In the genomic region with DNA sequence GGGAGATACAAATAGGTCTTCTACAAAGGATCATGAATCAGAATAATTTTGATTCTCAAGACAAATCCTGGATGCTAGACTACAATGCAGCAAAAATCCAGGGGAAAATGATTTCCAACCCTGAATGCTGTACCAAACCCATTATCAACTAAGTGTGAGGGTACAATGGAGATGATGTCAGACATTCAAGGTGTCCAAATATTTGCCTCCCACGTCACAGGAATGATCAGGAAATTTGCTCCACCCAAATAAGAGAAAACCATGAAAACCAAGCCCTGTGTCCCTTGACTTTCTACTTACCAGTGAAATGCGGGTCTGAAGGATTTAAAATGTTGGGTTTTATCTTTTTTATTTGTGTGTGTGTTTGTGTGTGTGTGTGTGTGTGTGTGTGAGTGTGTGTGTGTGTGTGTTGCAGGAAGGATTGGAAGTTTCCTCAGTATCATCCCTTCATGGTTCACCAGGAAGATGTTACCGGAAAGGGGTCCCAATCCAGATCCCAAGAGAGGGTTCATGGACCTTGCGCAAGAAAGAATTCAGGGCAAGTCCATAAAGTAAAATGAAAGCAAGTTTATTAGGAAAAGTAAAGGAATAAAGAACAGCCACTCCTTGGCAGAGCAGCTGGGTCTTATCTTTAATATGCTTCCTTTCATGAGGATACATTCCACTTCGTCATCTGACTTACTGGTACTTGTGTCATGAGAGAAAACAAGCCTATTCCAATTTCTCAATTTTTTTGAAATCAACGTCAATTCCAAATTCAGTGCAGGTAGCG, we compare ENCODE assay signal across 27 cellular contexts.
DNase-seq lines count a peak whose midpoint lies in the region; ATAC-seq and TF ChIP-seq lines count a peak whose summit lies in the region.
"Had no signal": no experiment of that assay in that cellular context is flagged by ENCODE, and none has a peak within 500 bp of the region (broad histone marks: within the 10 kb centered on the region; RNA-seq: fewer than 3 reads in every experiment).

No MANE protein-coding gene starts in this region.

- H3K36me3 Mint-ChIP-seq in activated CD8-positive, alpha-beta T cell treated with anti-CD3 and anti-CD28 coated beads for 36 hours (ENCODE audit: low read depth), result no peaks in the 10 kb centered on the region
- H3K36me3 Mint-ChIP-seq in activated CD4-positive, alpha-beta T cell treated with anti-CD3 and anti-CD28 coated beads, Interleukin-2, amount 10 ng/mL, durations not matched to agents 7 days and 5 days (ENCODE audit: low read depth), result no peaks in the 10 kb centered on the region
- H3K36me3 Mint-ChIP-seq: activated CD8-positive, alpha-beta memory T cell treated with anti-CD3 and anti-CD28 coated beads, Interleukin-2, amount 10 ng/mL, durations not matched to agents 7 days and 5 days; activated naive CD8-positive, alpha-beta T cell treated with anti-CD3 and anti-CD28 coated beads for 36 hours; CD4-positive, alpha-beta memory T cell had no signal

- no peaks in the 10 kb centered on the region for H3K9me3 Mint-ChIP-seq in activated CD8-positive, alpha-beta T cell treated with anti-CD3 and anti-CD28 coated beads for 36 hours
- no peaks in the 10 kb centered on the region for H3K9me3 Mint-ChIP-seq in activated CD4-positive, alpha-beta T cell treated with anti-CD3 and anti-CD28 coated beads, Interleukin-2, amount 10 ng/mL, durations not matched to agents 7 days and 5 days
- H3K9me3 Mint-ChIP-seq: activated naive CD8-positive, alpha-beta T cell treated with anti-CD3 and anti-CD28 coated beads for 36 hours; activated T-helper 17 cell treated with anti-CD3 and anti-CD28 coated beads, Interleukin-2, amount 50 U/mL, for 72 hours; CD4-positive, alpha-beta memory T cell; effector memory CD8-positive, alpha-beta T cell; stimulated activated naive CD8-positive, alpha-beta T cell treated with anti-CD3 and anti-CD28 coated beads, Interleukin-15, Interleukin-2, amounts not matched to agents 100 ng/mL and 50 ng/mL, for 24 hours had no signal

- DNase-seq in DMS153 (lab: John Stamatoyannopoulos, UW) (peak; percentile 42), DMS153 treated with DMSO at 0.1 percent for 48 hours (lab: John Stamatoyannopoulos, UW; ENCODE audit: unreplicated experiment) (no peak), amniotic epithelial cell (ENCODE audit: low read depth) (peak; percentile 76), hepatic stellate cell (ENCODE audit: low spot score) (peak; percentile 46), sigmoid colon (peak; percentile 56)
- DNase-seq in activated CD8-positive, alpha-beta T cell treated with anti-CD3 and anti-CD28 coated beads for 36 hours, result no peak
- DNase-seq in activated CD4-positive, alpha-beta T cell treated with anti-CD3 and anti-CD28 coated beads, Interleukin-2, amount 50 U/mL, for 1 hour, result no peak
- no peak for DNase-seq in activated CD4-positive, alpha-beta T cell treated with anti-CD3 and anti-CD28 coated beads, Interleukin-2, amount 10 ng/mL, durations not matched to agents 7 days and 5 days
- DNase-seq: activated CD4-positive, alpha-beta T cell treated with anti-CD3 and anti-CD28 coated beads for 36 hours; activated CD8-positive, alpha-beta memory T cell treated with anti-CD3 and anti-CD28 coated beads, Interleukin-2, amount 10 ng/mL, durations not matched to agents 7 days and 5 days; activated naive CD8-positive, alpha-beta T cell treated with anti-CD3 and anti-CD28 coated beads for 36 hours; CD4-positive, alpha-beta memory T cell; DMS 273 treated with DMSO at 0.1 percent for 48 hours; effector memory CD8-positive, alpha-beta T cell; GDM1; HCEC 1CT; KG1; NCI-H1694 treated with DMSO at 0.1 percent for 48 hours; stimulated activated CD4-positive, alpha-beta T cell treated with anti-CD3 and anti-CD28 coated beads, Interleukin-12 subunit alpha, Interleukin-12 subunit beta, amount 100 ng/mL, for 4 hours; T-helper 1 cell; tibial artery had no signal

- no peak for TF ChIP-seq POLR2A in sigmoid colon (IDR thresholded peaks at IDR 0.05)

- H3K4me1 ChIP-seq in sigmoid colon, result no peaks in the 10 kb centered on the region
- H3K4me1 ChIP-seq: neural progenitor cell, tibial artery had no signal

- no peaks in the 10 kb centered on the region for H3K27me3 ChIP-seq in sigmoid colon
- H3K27me3 ChIP-seq: neural progenitor cell, tibial artery had no signal

- H3K27ac Mint-ChIP-seq in activated CD8-positive, alpha-beta T cell treated with anti-CD3 and anti-CD28 coated beads for 36 hours, result no peak overlapping the region
- H3K27ac Mint-ChIP-seq in activated CD4-positive, alpha-beta T cell treated with anti-CD3 and anti-CD28 coated beads, Interleukin-2, amount 10 ng/mL, durations not matched to agents 7 days and 5 days, result no peak overlapping the region
- H3K27ac Mint-ChIP-seq: activated CD4-positive, alpha-beta T cell treated with anti-CD3 and anti-CD28 coated beads for 36 hours; activated CD8-positive, alpha-beta memory T cell treated with anti-CD3 and anti-CD28 coated beads, Interleukin-2, amount 10 ng/mL, durations not matched to agents 7 days and 5 days; activated naive CD8-positive, alpha-beta T cell treated with anti-CD3 and anti-CD28 coated beads for 36 hours; activated T-helper 17 cell treated with anti-CD3 and anti-CD28 coated beads, Interleukin-2, amount 50 U/mL, for 72 hours; CD4-positive, alpha-beta memory T cell; effector memory CD8-positive, alpha-beta T cell; stimulated activated naive CD8-positive, alpha-beta T cell treated with anti-CD3 and anti-CD28 coated beads, Interleukin-15, Interleukin-2, amounts not matched to agents 100 ng/mL and 50 ng/mL, for 24 hours had no signal

- no peak overlapping the region for H3K27ac ChIP-seq in sigmoid colon
- H3K27ac ChIP-seq: 22Rv1, neural progenitor cell, tibial artery had no signal

- no peaks in the 10 kb centered on the region for H3K4me1 Mint-ChIP-seq in activated CD8-positive, alpha-beta T cell treated with anti-CD3 and anti-CD28 coated beads for 36 hours (ENCODE audit: low read depth)
- H3K4me1 Mint-ChIP-seq in activated CD4-positive, alpha-beta T cell treated with anti-CD3 and anti-CD28 coated beads, Interleukin-2, amount 10 ng/mL, durations not matched to agents 7 days and 5 days, result no peaks in the 10 kb centered on the region
- H3K4me1 Mint-ChIP-seq: activated CD4-positive, alpha-beta T cell treated with anti-CD3 and anti-CD28 coated beads for 36 hours; activated naive CD8-positive, alpha-beta T cell treated with anti-CD3 and anti-CD28 coated beads for 36 hours had no signal

- no peaks in the 10 kb centered on the region for H3K36me3 ChIP-seq in sigmoid colon
- H3K36me3 ChIP-seq: neural progenitor cell, tibial artery had no signal

- 43 to 69% methylated on average over 7 of the region's 7 CpGs for WGBS in sigmoid colon, 2 donors

- intact Hi-C loops in sigmoid colon (cut with DNase I), result no loop called here
- intact Hi-C loops in activated CD8-positive, alpha-beta T cell treated with anti-CD3 and anti-CD28 coated beads for 36 hours (cut with micrococcal nuclease), result no loop called here

- H3K9me3 ChIP-seq in sigmoid colon, result no peaks in the 10 kb centered on the region
- H3K9me3 ChIP-seq: tibial artery had no signal

- H3K27me3 Mint-ChIP-seq in activated CD8-positive, alpha-beta T cell treated with anti-CD3 and anti-CD28 coated beads for 36 hours, result peaks cover 1% of the 10 kb centered on the region
- H3K27me3 Mint-ChIP-seq in activated CD4-positive, alpha-beta T cell treated with anti-CD3 and anti-CD28 coated beads, Interleukin-2, amount 10 ng/mL, durations not matched to agents 7 days and 5 days, result peaks cover 18% of the 10 kb centered on the region

- no peak for TF ChIP-seq CTCF in sigmoid colon (IDR thresholded peaks at IDR 0.05)
- TF ChIP-seq CTCF in activated CD8-positive, alpha-beta T cell treated with anti-CD3 and anti-CD28 coated beads for 36 hours (IDR thresholded peaks at IDR 0.05), result no peak

- CTCF ChIA-PET in activated CD8-positive, alpha-beta T cell treated with anti-CD3 and anti-CD28 coated beads for 36 hours (lab: Charles Lee), result interaction anchor here (1.4 kb wide), 1 partner anchor 22 kb away, joined by 3 read pairs; no protein-coding TSS in a partner anchor
- CTCF ChIA-PET in activated CD4-positive, alpha-beta T cell treated with anti-CD3 and anti-CD28 coated beads, Interleukin-2, amount 10 ng/mL, durations not matched to agents 7 days and 5 days (lab: Charles Lee), result interaction anchor here (1.2 kb wide), 1 partner anchor 12 kb away, joined by 4 read pairs; no protein-coding TSS in a partner anchor

- H3K4me3 Mint-ChIP-seq in activated CD8-positive, alpha-beta T cell treated with anti-CD3 and anti-CD28 coated beads for 36 hours, result no peak overlapping the region
- H3K4me3 Mint-ChIP-seq in activated CD4-positive, alpha-beta T cell treated with anti-CD3 and anti-CD28 coated beads, Interleukin-2, amount 10 ng/mL, durations not matched to agents 7 days and 5 days, result no peak overlapping the region
- H3K4me3 Mint-ChIP-seq: activated CD4-positive, alpha-beta T cell treated with anti-CD3 and anti-CD28 coated beads for 36 hours; activated CD8-positive, alpha-beta memory T cell treated with anti-CD3 and anti-CD28 coated beads, Interleukin-2, amount 10 ng/mL, durations not matched to agents 7 days and 5 days; activated naive CD8-positive, alpha-beta T cell treated with anti-CD3 and anti-CD28 coated beads for 36 hours; activated T-helper 17 cell treated with anti-CD3 and anti-CD28 coated beads, Interleukin-2, amount 50 U/mL, for 72 hours; CD4-positive, alpha-beta memory T cell; effector memory CD8-positive, alpha-beta T cell; neural progenitor cell; stimulated activated naive CD8-positive, alpha-beta T cell treated with anti-CD3 and anti-CD28 coated beads, Interleukin-15, Interleukin-2, amounts not matched to agents 100 ng/mL and 50 ng/mL, for 24 hours had no signal

- no peak for ATAC-seq in activated CD8-positive, alpha-beta T cell treated with anti-CD3 and anti-CD28 coated beads for 36 hours
- ATAC-seq: activated CD4-positive, alpha-beta T cell treated with anti-CD3 and anti-CD28 coated beads for 36 hours; activated CD8-positive, alpha-beta memory T cell treated with anti-CD3 and anti-CD28 coated beads, Interleukin-2, amount 10 ng/mL, durations not matched to agents 7 days and 5 days; activated T-helper 17 cell treated with anti-CD3 and anti-CD28 coated beads, Interleukin-2, amount 50 U/mL, for 72 hours; effector memory CD8-positive, alpha-beta T cell; esophagus mucosa; left lobe of liver had no signal

- POLR2A ChIA-PET in activated CD8-positive, alpha-beta T cell treated with anti-CD3 and anti-CD28 coated beads for 36 hours (lab: Charles Lee), result no interaction called here
- POLR2A ChIA-PET in activated CD4-positive, alpha-beta T cell treated with anti-CD3 and anti-CD28 coated beads, Interleukin-2, amount 10 ng/mL, durations not matched to agents 7 days and 5 days (lab: Charles Lee), result no interaction called here

- no peak overlapping the region for H3K4me3 ChIP-seq in sigmoid colon
- H3K4me3 ChIP-seq: neural progenitor cell, tibial artery had no signal

- TF ChIP-seq EP300 in sigmoid colon (IDR thresholded peaks at IDR 0.05), result no peak

Comparison
In these comparisons a context has a peak if more than half of its experiments do, and no peak if none do; other contexts are left out.
1. DNase-seq: peak in DMS153 (single experiment), amniotic epithelial cell (single experiment), hepatic stellate cell (single experiment) and sigmoid colon (single experiment); none in DMS153 treated with DMSO at 0.1 percent for 48 hours (single experiment), activated CD8-positive, alpha-beta T cell treated with anti-CD3 and anti-CD28 coated beads for 36 hours (single experiment), activated CD4-positive, alpha-beta T cell treated with anti-CD3 and anti-CD28 coated beads, Interleukin-2, amount 50 U/mL, for 1 hour (single experiment) and activated CD4-positive, alpha-beta T cell treated with anti-CD3 and anti-CD28 coated beads, Interleukin-2, amount 10 ng/mL, durations not matched to agents 7 days and 5 days (single experiment).